Comparison of ENCODE assay signal across 8 cellular contexts in the genomic region with DNA sequence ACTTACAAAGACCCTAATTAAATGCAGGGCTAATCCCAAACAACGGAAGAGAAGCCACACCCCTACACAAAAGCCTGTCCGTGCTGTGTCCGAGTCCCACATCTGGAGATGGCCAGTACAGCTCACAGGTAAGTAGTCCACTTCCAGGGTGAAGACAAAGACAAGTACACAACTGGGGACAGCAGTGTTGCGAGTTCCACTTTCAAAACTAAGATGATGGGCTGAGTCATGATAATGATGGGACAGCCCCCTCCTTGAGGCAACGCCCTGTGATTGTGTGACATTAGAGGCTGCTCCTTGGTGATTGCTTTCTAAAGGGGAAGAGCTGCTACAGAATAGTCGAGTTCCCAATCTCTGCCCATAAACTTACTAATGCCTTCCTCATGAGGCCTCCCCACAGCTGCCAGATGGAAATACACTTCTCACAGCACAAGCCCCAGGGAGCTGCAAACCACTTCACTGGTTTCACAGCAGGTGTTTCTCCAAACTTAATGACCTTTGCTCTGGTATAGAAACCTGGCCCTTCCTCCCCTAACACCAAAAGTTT. TPM values are rescaled to one million over a fixed set of nuclear protein-coding genes. Genes with fewer than 3 reads are reported as not detected.
DNase-seq lines count a peak whose midpoint lies in the region; ATAC-seq and TF ChIP-seq lines count a peak whose summit lies in the region.

No MANE protein-coding gene starts in this region.

- no peak overlapping the region for H3K4me3 ChIP-seq in H7 (ENCODE audit: insufficient read depth, low read depth, low read length)

- peaks cover 77% of the 10 kb centered on the region for H3K36me3 Mint-ChIP-seq in stimulated activated naive CD8-positive, alpha-beta T cell treated with anti-CD3 and anti-CD28 coated beads, Interleukin-15, Interleukin-2, amounts not matched to agents 100 ng/mL and 50 ng/mL, for 24 hours (ENCODE audit: low read depth)

- no peaks in the 10 kb centered on the region for H3K9me3 Mint-ChIP-seq in stimulated activated naive CD8-positive, alpha-beta T cell treated with anti-CD3 and anti-CD28 coated beads, Interleukin-15, Interleukin-2, amounts not matched to agents 100 ng/mL and 50 ng/mL, for 24 hours

- H3K27me3 Mint-ChIP-seq in stimulated activated naive CD8-positive, alpha-beta T cell treated with anti-CD3 and anti-CD28 coated beads, Interleukin-15, Interleukin-2, amounts not matched to agents 100 ng/mL and 50 ng/mL, for 24 hours = no peaks in the 10 kb centered on the region

- TF ChIP-seq CTCF in GM13976 (IDR thresholded peaks at IDR 0.05; ENCODE audit: borderline replicate concordance, control extremely low read depth, extremely low read depth, insufficient read depth, missing control alignments) = no peak

- peak overlapping the region; percentile 9 for H3K27ac Mint-ChIP-seq in stimulated activated naive CD8-positive, alpha-beta T cell treated with anti-CD3 and anti-CD28 coated beads, Interleukin-15, Interleukin-2, amounts not matched to agents 100 ng/mL and 50 ng/mL, for 24 hours

- in situ Hi-C loops in GM13976 (cut with MboI; ENCODE audit: low sequenced_read_pairs, unreplicated experiment) = no loop called here

- H3K4me1 Mint-ChIP-seq in stimulated activated naive CD8-positive, alpha-beta T cell treated with anti-CD3 and anti-CD28 coated beads, Interleukin-15, Interleukin-2, amounts not matched to agents 100 ng/mL and 50 ng/mL, for 24 hours (ENCODE audit: low read depth) = peaks cover 38% of the 10 kb centered on the region

- H3K36me3 ChIP-seq in H7 (replicated peaks; ENCODE audit: control insufficient read depth, insufficient read depth, low read length) = peaks cover 7% of the 10 kb centered on the region

- no peaks in the 10 kb centered on the region for H3K27me3 ChIP-seq in H7 (ENCODE audit: control insufficient read depth, insufficient read depth, low read length)

- ATAC-seq in GM21423 (IDR thresholded peaks at IDR 0.05; ENCODE audit: unreplicated experiment) (peak; percentile 84), HG03575 (IDR thresholded peaks at IDR 0.05; ENCODE audit: extremely low read depth, insufficient number of reproducible peaks, low FRiP score, unreplicated experiment) (peak; percentile 57)

- DNase-seq in GM13976 (ENCODE audit: low spot score) (peak; percentile 70), H7 (no peak), SW 1271 (lab: John Stamatoyannopoulos, UW) (no peak), mucosa of gallbladder (ENCODE audit: low spot score) (no peak)
- peak; percentile 50 for DNase-seq in activated naive CD4-positive, alpha-beta T cell treated with anti-CD3 and anti-CD28 coated beads, Interleukin-2, amount 50 U/mL, for 16 hours

- peak overlapping the region; percentile 27 for H3K4me3 Mint-ChIP-seq in stimulated activated naive CD8-positive, alpha-beta T cell treated with anti-CD3 and anti-CD28 coated beads, Interleukin-15, Interleukin-2, amounts not matched to agents 100 ng/mL and 50 ng/mL, for 24 hours

RNA-seq across cellular contexts. Expression of a gene that starts 27.6 kb away (rescaled TPM):
- total RNA-seq in H7 (2014; rRNA removed; shearing (Covaris generic)) = 9.5 and 10.4 TPM in 2 replicates
- 21.3 TPM for total RNA-seq in mucosa of gallbladder

RNA-seq across cellular contexts. Expression of a gene that starts 56.8 kb away (rescaled TPM):
- 12.9 and 22.2 TPM in 2 replicates for total RNA-seq in H7 (2014; rRNA removed; shearing (Covaris generic))
- 22.0 TPM for total RNA-seq in mucosa of gallbladder

RNA-seq across cellular contexts. Expression of a gene that starts 58.3 kb away (rescaled TPM):
- 2.9 and 3.1 TPM in 2 replicates for total RNA-seq in H7 (2014; rRNA removed; shearing (Covaris generic))
- total RNA-seq in mucosa of gallbladder = 103 TPM

Comparison
In these comparisons a context has a peak if more than half of its experiments do, and no peak if none do; other contexts are left out.
1. DNase-seq: peak in GM13976 (single experiment) and activated naive CD4-positive, alpha-beta T cell treated with anti-CD3 and anti-CD28 coated beads, Interleukin-2, amount 50 U/mL, for 16 hours (single experiment); none in H7 (single experiment), SW 1271 (0 of 2) and mucosa of gallbladder (single experiment).
2. RNA of a gene that starts 58.3 kb away (total RNA-seq): 103 TPM in mucosa of gallbladder (single experiment); 2.9 to 3.1 TPM in H7; every median in the first group is over 10 times any median in the second.